ENCODE assay signal across 20 cellular contexts in genomic region chr7:24880886-24881285, GRCh38.
"Had no signal": no experiment of that assay in that cellular context is flagged by ENCODE, and none has a peak within 500 bp of the region (broad histone marks: within the 10 kb centered on the region; RNA-seq: fewer than 3 reads in every experiment).

No MANE protein-coding gene starts in this region.

- H3K4me3 Mint-ChIP-seq: activated CD8-positive, alpha-beta T cell treated with anti-CD3 and anti-CD28 coated beads, Interleukin-2, amount 10 ng/mL, durations not matched to agents 7 days and 5 days; activated naive CD8-positive, alpha-beta T cell; nephron progenitor cell; type B pancreatic cell had no signal

- H3K27me3 Mint-ChIP-seq: activated naive CD8-positive, alpha-beta T cell; type B pancreatic cell had no signal

- H3K4me1 ChIP-seq: right atrium auricular region had no signal

- DNase-seq: activated CD4-positive, alpha-beta T cell treated with anti-CD3 and anti-CD28 coated beads for 1 hour; activated CD8-positive, alpha-beta memory T cell treated with anti-CD3 and anti-CD28 coated beads, Interleukin-2, amount 50 U/mL, for 4 hours; activated CD8-positive, alpha-beta T cell treated with anti-CD3 and anti-CD28 coated beads, Interleukin-2, amount 10 ng/mL, durations not matched to agents 7 days and 5 days; activated effector memory CD4-positive, alpha-beta T cell treated with anti-CD3 and anti-CD28 coated beads, Interleukin-2, amount 50 U/mL, for 16 hours; anterior cingulate cortex; brain microvascular endothelial cell; dermis blood vessel endothelial cell; head of caudate nucleus; left colon; lower lobe of right lung; nephron progenitor cell; occipital lobe; stimulated activated CD4-positive, alpha-beta T cell treated with anti-CD3 and anti-CD28 coated beads, Interleukin-4, amount 100 ng/mL, for 24 hours; stimulated activated naive CD8-positive, alpha-beta T cell treated with anti-CD3 and anti-CD28 coated beads, Interleukin-15, Interleukin-2, amounts not matched to agents 100 U/mL and 50 U/mL, for 24 hours had no signal

- H3K27ac Mint-ChIP-seq: activated CD8-positive, alpha-beta T cell treated with anti-CD3 and anti-CD28 coated beads, Interleukin-2, amount 10 ng/mL, durations not matched to agents 7 days and 5 days; activated naive CD8-positive, alpha-beta T cell; nephron progenitor cell; type B pancreatic cell had no signal

- H3K9me3 Mint-ChIP-seq: nephron progenitor cell, type B pancreatic cell had no signal

- FAIRE-seq: frontal cortex had no signal

- ATAC-seq: activated CD8-positive, alpha-beta T cell treated with anti-CD3 and anti-CD28 coated beads, Interleukin-2, amount 10 ng/mL, durations not matched to agents 7 days and 5 days; left colon; lower lobe of right lung; stimulated activated naive CD8-positive, alpha-beta T cell treated with anti-CD3 and anti-CD28 coated beads, Interleukin-15, Interleukin-2, amounts not matched to agents 100 U/mL and 50 U/mL, for 24 hours had no signal

- H3K36me3 Mint-ChIP-seq: type B pancreatic cell had no signal

- H3K4me3 ChIP-seq: lower lobe of right lung, right atrium auricular region, skin epidermis had no signal

- H3K27ac ChIP-seq: brain microvascular endothelial cell, epithelial cell of prostate, lower lobe of right lung, right atrium auricular region, skin epidermis had no signal

- H3K9me3 ChIP-seq: lower lobe of right lung, right atrium auricular region had no signal
